3 cellular contexts compared by ENCODE assay signal in the genomic region with DNA sequence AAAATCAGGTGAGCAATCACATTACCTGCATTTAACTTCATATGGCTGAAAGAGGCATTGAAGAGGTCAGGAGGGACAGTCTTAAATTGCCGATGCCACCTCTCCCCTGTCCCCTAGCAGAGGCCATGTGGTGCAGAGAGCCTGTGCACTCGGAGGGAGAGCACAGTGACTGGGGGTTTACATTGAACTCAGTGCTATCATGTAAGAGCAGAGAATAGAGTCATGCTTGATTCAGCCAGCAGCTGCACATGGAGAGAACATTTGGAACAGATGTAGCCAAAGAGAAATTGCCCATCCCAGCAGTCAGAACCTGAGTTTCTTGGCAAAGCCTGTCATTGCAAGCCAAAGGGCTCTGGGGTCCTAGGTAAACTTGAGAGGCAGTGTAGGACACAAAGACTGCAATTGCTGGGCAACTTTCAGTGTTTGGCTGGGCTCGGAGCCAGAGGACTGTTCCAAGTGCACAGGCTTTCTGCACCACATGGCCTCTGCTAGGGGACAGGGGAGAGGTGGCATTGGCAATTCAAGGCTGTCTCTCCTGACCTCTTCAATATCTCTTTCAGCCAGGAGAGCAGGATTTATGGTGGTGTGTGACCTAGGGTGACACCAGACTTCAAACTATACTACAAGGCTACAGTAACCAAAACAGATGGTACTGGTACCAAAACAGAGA.
TF ChIP-seq lines count a peak whose summit lies in the region.

No MANE protein-coding gene starts in this region.

TF ChIP-seq in liver, 16 proteins besides CTCF, POLR2A, EP300 and RAD21 (continued from another document):
- TF ChIP-seq REST (IDR thresholded peaks at IDR 0.05) (no peak), YY1 (IDR thresholded peaks at IDR 0.05) (no peak), TAF1 (conservative IDR thresholded peaks at IDR 0.05) (no peak), EGR1 (IDR thresholded peaks at IDR 0.05; ENCODE audit: low read depth in 2 of 2) (no peak), RXRA (IDR thresholded peaks at IDR 0.05) (peak; percentile 51 to 57), GABPA (IDR thresholded peaks at IDR 0.05 in 1 of 2, conservative IDR thresholded peaks at IDR 0.05 in 1 of 2) (no peak), NR2F2 (IDR thresholded peaks at IDR 0.05) (no peak)
- TF ChIP-seq, protein P1, sequence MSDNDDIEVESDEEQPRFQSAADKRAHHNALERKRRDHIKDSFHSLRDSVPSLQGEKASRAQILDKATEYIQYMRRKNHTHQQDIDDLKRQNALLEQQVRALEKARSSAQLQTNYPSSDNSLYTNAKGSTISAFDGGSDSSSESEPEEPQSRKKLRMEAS (IDR thresholded peaks at IDR 0.05), result peak; percentile 37
- TF ChIP-seq, protein P2, sequence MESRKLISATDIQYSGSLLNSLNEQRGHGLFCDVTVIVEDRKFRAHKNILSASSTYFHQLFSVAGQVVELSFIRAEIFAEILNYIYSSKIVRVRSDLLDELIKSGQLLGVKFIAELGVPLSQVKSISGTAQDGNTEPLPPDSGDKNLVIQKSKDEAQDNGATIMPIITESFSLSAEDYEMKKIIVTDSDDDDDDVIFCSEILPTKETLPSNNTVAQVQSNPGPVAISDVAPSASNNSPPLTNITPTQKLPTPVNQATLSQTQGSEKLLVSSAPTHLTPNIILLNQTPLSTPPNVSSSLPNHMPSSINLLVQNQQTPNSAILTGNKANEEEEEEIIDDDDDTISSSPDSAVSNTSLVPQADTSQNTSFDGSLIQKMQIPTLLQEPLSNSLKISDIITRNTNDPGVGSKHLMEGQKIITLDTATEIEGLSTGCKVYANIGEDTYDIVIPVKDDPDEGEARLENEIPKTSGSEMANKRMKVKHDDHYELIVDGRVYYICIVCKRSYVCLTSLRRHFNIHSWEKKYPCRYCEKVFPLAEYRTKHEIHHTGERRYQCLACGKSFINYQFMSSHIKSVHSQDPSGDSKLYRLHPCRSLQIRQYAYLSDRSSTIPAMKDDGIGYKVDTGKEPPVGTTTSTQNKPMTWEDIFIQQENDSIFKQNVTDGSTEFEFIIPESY (IDR thresholded peaks at IDR 0.05), result no peak
- TF ChIP-seq, protein P3, sequence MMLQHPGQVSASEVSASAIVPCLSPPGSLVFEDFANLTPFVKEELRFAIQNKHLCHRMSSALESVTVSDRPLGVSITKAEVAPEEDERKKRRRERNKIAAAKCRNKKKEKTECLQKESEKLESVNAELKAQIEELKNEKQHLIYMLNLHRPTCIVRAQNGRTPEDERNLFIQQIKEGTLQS (IDR thresholded peaks at IDR 0.05), result no peak

TF ChIP-seq in HepG2, 621 proteins besides CTCF, POLR2A, EP300 and RAD21 (continued from another document):
- no peak for TF ChIP-seq ZNF782 (CRISPR knock-in tag; IDR thresholded peaks at IDR 0.05; ENCODE audit: borderline replicate concordance)
TF ChIP-seq in HepG2: peak in this region for 0.

TF ChIP-seq in HEK293, 187 proteins besides CTCF, POLR2A, EP300 and RAD21 (continued from another document):
- TF ChIP-seq REPIN1 (tag by site-specific recombination; IDR thresholded peaks at IDR 0.05; ENCODE audit: low read depth), result no peak
